7 cellular contexts compared by ENCODE assay signal in genomic region chr14:48561438-48561837, GRCh38.
DNase-seq lines count a peak whose midpoint lies in the region; FAIRE-seq and TF ChIP-seq lines count a peak whose summit lies in the region.
"Not testable (repeated sequence)": the region's sequence is repeated elsewhere in the genome, so short reads cannot be mapped to it uniquely, and the experiment has no call there.

No MANE protein-coding gene starts in this region.

- DNase-seq in H9 (peak; percentile 79), NCI-H69 (lab: John Stamatoyannopoulos, UW) (peak; percentile 15), iPS DF 4.7 (ENCODE audit: extremely low read depth, low spot score) (peak; percentile 60)
- DNase-seq in astrocyte (ENCODE audit: low read depth); epithelial cell of prostate (ENCODE audit: low read depth, low spot score); mesothelial cell of epicardium (ENCODE audit: low spot score in 2 of 2, unreplicated experiment in 2 of 2); smooth muscle cell (lab: John Stamatoyannopoulos, UW; ENCODE audit: unreplicated experiment): not testable (repeated sequence)

- H2BK12ac ChIP-seq in H9 (ENCODE audit: insufficient read length, low read depth, low read length) = not testable (repeated sequence)

- not testable (repeated sequence) for H3K14ac ChIP-seq in H9 (ENCODE audit: insufficient read depth, low read length)

- H3K27ac ChIP-seq in H9 (ENCODE audit: insufficient read length, low read depth, low read length) (peak overlapping the region; percentile 57), epithelial cell of prostate (peak overlapping the region; percentile 86), smooth muscle cell (ENCODE audit: low read depth) (peak overlapping the region; percentile 96)
- H3K27ac ChIP-seq in astrocyte (ENCODE audit: low read depth, low read length) = not testable (repeated sequence)

- not testable (repeated sequence) for H2AFZ ChIP-seq in H9 (ENCODE audit: low read length); astrocyte (ENCODE audit: low read depth, low read length)
- peak overlapping the region; percentile 36 for H2AFZ ChIP-seq in smooth muscle cell (ENCODE audit: low read depth)

- not testable (repeated sequence) for H3K9me3 ChIP-seq in H9 (ENCODE audit: control insufficient read depth, low read depth, low read length); astrocyte (ENCODE audit: insufficient read depth, low read depth, low read length); smooth muscle cell (replicated peaks; ENCODE audit: low read depth)

- not testable (repeated sequence) for H3T11ph ChIP-seq in H9 (ENCODE audit: low read length)

- peak overlapping the region in 2 of 3 experiments; percentile 84 to 94; a peak in 6 of 7 replicates for H3K27ac Mint-ChIP-seq in H9
- peak overlapping the region; percentile 36 for H3K27ac Mint-ChIP-seq in astrocyte (ENCODE audit: unreplicated experiment)
- peak overlapping the region; percentile 62 for H3K27ac Mint-ChIP-seq in mesothelial cell of epicardium

- FAIRE-seq in astrocyte (lab: Jason Lieb, UNC) = not testable (repeated sequence)

- not testable (repeated sequence) for TF ChIP-seq CTCF in H9 (conservative IDR thresholded peaks at IDR 0.05); astrocyte (IDR thresholded peaks at IDR 0.05; ENCODE audit: insufficient read depth, low read depth, low read length); mesothelial cell of epicardium (IDR thresholded peaks at IDR 0.05; ENCODE audit: unreplicated experiment); smooth muscle cell (IDR thresholded peaks at IDR 0.05; ENCODE audit: borderline replicate concordance, insufficient read depth, poor library complexity, severe bottlenecking)

- H3K23ac ChIP-seq in H9 (ENCODE audit: insufficient read length, low read depth, low read length) = not testable (repeated sequence)

- not testable (repeated sequence) for H4K5ac ChIP-seq in H9 (ENCODE audit: insufficient read length, low read depth, low read length)

- not testable (repeated sequence) for H2BK15ac ChIP-seq in H9 (ENCODE audit: low read depth, low read length)

- not testable (repeated sequence) for H3K27me3 Mint-ChIP-seq in H9 (ENCODE audit: low read depth); astrocyte (ENCODE audit: low read depth, unreplicated experiment); mesothelial cell of epicardium (ENCODE audit: low read depth)

- H3K79me2 ChIP-seq in H9 (ENCODE audit: insufficient read depth, low read length); astrocyte (ENCODE audit: insufficient read depth, low read length); smooth muscle cell (ENCODE audit: low read depth): not testable (repeated sequence)

- H3K9ac ChIP-seq in H9 (ENCODE audit: extremely low read depth, insufficient read length, low read length); astrocyte (ENCODE audit: low read length): not testable (repeated sequence)
- peak overlapping the region; percentile 15 for H3K9ac ChIP-seq in smooth muscle cell (ENCODE audit: low read depth)

- not testable (repeated sequence) for H4K8ac ChIP-seq in H9 (replicated peaks; ENCODE audit: insufficient read length, low read depth, low read length)

- H3K23me2 ChIP-seq in H9 (ENCODE audit: insufficient read length, low read depth, low read length, poor library complexity, severe bottlenecking) = not testable (repeated sequence)

- H2BK120ac ChIP-seq in H9 (ENCODE audit: low read depth, low read length, poor library complexity, severe bottlenecking) = not testable (repeated sequence)

- not testable (repeated sequence) for H4K20me1 ChIP-seq in H9 (ENCODE audit: control insufficient read depth, insufficient read depth, insufficient read length); astrocyte (ENCODE audit: insufficient read depth, low read length); smooth muscle cell (ENCODE audit: low read depth)

- H2BK20ac ChIP-seq in H9 (ENCODE audit: low read depth, low read length, poor library complexity, severe bottlenecking) = not testable (repeated sequence)

- H2BK5ac ChIP-seq in H9 (ENCODE audit: insufficient read length, low read length) = not testable (repeated sequence)

- not testable (repeated sequence) for H3K4me2 ChIP-seq in H9 (ENCODE audit: insufficient read depth, insufficient read length, low read length); astrocyte (ENCODE audit: low read length); smooth muscle cell

- not testable (repeated sequence) for H3K79me1 ChIP-seq in H9 (ENCODE audit: insufficient read depth, low read depth, low read length, poor library complexity, severe bottlenecking)

- not testable (repeated sequence) for H2AK5ac ChIP-seq in H9 (ENCODE audit: insufficient read length, low read length)

- not testable (repeated sequence) for H3K4ac ChIP-seq in H9 (ENCODE audit: low read depth, low read length)

- not testable (repeated sequence) for H3K18ac ChIP-seq in H9 (ENCODE audit: insufficient read length, low read depth, low read length)

- not testable (repeated sequence) for H3K27me3 ChIP-seq in H9 (ENCODE audit: insufficient read depth, low read length); astrocyte (ENCODE audit: insufficient read depth, low read length); smooth muscle cell (ENCODE audit: low read depth)

- not testable (repeated sequence) for H3K4me1 ChIP-seq in H9 (ENCODE audit: insufficient read depth, low read length); astrocyte (ENCODE audit: insufficient read depth, low read length)
- H3K4me1 ChIP-seq in smooth muscle cell (ENCODE audit: low read depth) = peaks cover 11% of the 10 kb centered on the region

- H3K4me1 Mint-ChIP-seq in H9 (peaks cover 41 to 53% of the 10 kb centered on the region in 2 experiments), mesothelial cell of epicardium (peaks cover 15% of the 10 kb centered on the region)
- not testable (repeated sequence) for H3K4me1 Mint-ChIP-seq in astrocyte (ENCODE audit: low read depth, unreplicated experiment)

- not testable (repeated sequence) for H3K4me3 ChIP-seq in astrocyte (ENCODE audit: insufficient read depth, low read depth, low read length); smooth muscle cell

- H3K4me3 Mint-ChIP-seq in H9 = peak overlapping the region in 1 of 2 experiments; percentile 9; a peak in 2 of 5 replicates
- not testable (repeated sequence) for H3K4me3 Mint-ChIP-seq in astrocyte (ENCODE audit: unreplicated experiment); mesothelial cell of epicardium

- H3K9me3 Mint-ChIP-seq in H9 (peaks cover 14 to 23% of the 10 kb centered on the region in 2 experiments; a peak in 4 of 5 replicates), astrocyte (ENCODE audit: unreplicated experiment) (peaks cover 10% of the 10 kb centered on the region), mesothelial cell of epicardium (peaks cover 34% of the 10 kb centered on the region)

- not testable (repeated sequence) for H3F3A ChIP-seq in smooth muscle cell (ENCODE audit: low read depth)

- not testable (repeated sequence) for H3K56ac ChIP-seq in H9 (ENCODE audit: insufficient read length, low read depth, low read length)

- H3K36me3 Mint-ChIP-seq in H9 (ENCODE audit: insufficient read depth in 1 of 3, low read depth in 3 of 3) (peaks cover 12 to 25% (median 15%) of the 10 kb centered on the region in 3 experiments), mesothelial cell of epicardium (peaks cover 16% of the 10 kb centered on the region)
- H3K36me3 Mint-ChIP-seq in astrocyte (ENCODE audit: low read depth, unreplicated experiment) = not testable (repeated sequence)

- WGBS in H9 (ENCODE audit: extremely low coverage, insufficient read length, low lambda C conversion rate) = no CpG with 5 or more reads among the region's 3 CpGs
- 24% methylated on average over 3 of the region's 3 CpGs for WGBS in smooth muscle cell (ENCODE audit: low lambda C conversion rate)

- not testable (repeated sequence) for H3K36me3 ChIP-seq in astrocyte (ENCODE audit: insufficient read depth, low read length); smooth muscle cell (ENCODE audit: low read depth)

- H4K91ac ChIP-seq in H9 (ENCODE audit: insufficient read length, low read depth, low read length) = not testable (repeated sequence)

Comparison
In these comparisons a context has a peak if more than half of its experiments do, and no peak if none do; other contexts are left out.
1. H3K27ac Mint-ChIP-seq: peak in every context shown above with its lines; median percentile 89 in H9; 62 in mesothelial cell of epicardium; 36 in astrocyte.